ENCODE assay signal across 1 cellular context in genomic region chr3:47961815-47962606, GRCh38.
TF ChIP-seq lines count a peak whose summit lies in the region.

No MANE protein-coding gene starts in this region.

TF ChIP-seq in K562, 482 proteins besides CTCF, POLR2A, EP300 and RAD21 (continued from another document and continues in another):
- no peak for TF ChIP-seq MITF (IDR thresholded peaks at IDR 0.05)
- TF ChIP-seq TEAD1 (CRISPR knock-in tag; IDR thresholded peaks at IDR 0.05): no peak
- TF ChIP-seq ZKSCAN8 (CRISPR knock-in tag; IDR thresholded peaks at IDR 0.05): no peak
- no peak for TF ChIP-seq ZBTB12 (CRISPR knock-in tag; IDR thresholded peaks at IDR 0.05)
- TF ChIP-seq HSF4 (CRISPR knock-in tag; IDR thresholded peaks at IDR 0.05; ENCODE audit: borderline replicate concordance): no peak
- TF ChIP-seq BMI1 (IDR thresholded peaks at IDR 0.05; ENCODE audit: low read length): peak; percentile 68
- no peak for TF ChIP-seq DIDO1 (tag; IDR thresholded peaks at IDR 0.05; ENCODE audit: low read depth)
- no peak for TF ChIP-seq ASH1L (IDR thresholded peaks at IDR 0.05; ENCODE audit: borderline replicate concordance, low read depth, partially characterized antibody)
- TF ChIP-seq, protein P1, sequence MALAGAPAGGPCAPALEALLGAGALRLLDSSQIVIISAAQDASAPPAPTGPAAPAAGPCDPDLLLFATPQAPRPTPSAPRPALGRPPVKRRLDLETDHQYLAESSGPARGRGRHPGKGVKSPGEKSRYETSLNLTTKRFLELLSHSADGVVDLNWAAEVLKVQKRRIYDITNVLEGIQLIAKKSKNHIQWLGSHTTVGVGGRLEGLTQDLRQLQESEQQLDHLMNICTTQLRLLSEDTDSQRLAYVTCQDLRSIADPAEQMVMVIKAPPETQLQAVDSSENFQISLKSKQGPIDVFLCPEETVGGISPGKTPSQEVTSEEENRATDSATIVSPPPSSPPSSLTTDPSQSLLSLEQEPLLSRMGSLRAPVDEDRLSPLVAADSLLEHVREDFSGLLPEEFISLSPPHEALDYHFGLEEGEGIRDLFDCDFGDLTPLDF (CRISPR knock-in tag; IDR thresholded peaks at IDR 0.05): no peak
- no peak for TF ChIP-seq KLF6 (CRISPR knock-in tag; IDR thresholded peaks at IDR 0.05; ENCODE audit: borderline replicate concordance)
- TF ChIP-seq RREB1 (CRISPR knock-in tag; IDR thresholded peaks at IDR 0.05): no peak
- TF ChIP-seq BCL6 (CRISPR knock-in tag; IDR thresholded peaks at IDR 0.05): no peak
- TF ChIP-seq ZNF146 (CRISPR knock-in tag; IDR thresholded peaks at IDR 0.05; ENCODE audit: unreplicated experiment): no peak
- TF ChIP-seq, protein P2, sequence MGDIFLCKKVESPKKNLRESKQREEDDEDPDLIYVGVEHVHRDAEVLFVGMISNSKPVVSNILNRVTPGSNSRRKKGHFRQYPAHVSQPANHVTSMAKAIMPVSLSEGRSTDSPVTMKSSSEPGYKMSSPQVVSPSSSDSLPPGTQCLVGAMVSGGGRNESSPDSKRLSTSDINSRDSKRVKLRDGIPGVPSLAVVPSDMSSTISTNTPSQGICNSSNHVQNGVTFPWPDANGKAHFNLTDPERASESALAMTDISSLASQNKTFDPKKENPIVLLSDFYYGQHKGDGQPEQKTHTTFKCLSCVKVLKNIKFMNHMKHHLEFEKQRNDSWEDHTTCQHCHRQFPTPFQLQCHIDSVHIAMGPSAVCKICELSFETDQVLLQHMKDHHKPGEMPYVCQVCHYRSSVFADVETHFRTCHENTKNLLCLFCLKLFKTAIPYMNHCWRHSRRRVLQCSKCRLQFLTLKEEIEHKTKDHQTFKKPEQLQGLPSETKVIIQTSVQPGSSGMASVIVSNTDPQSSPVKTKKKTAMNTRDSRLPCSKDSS (IDR thresholded peaks at IDR 0.05; ENCODE audit: low read depth, partially characterized antibody): no peak
- no peak for TF ChIP-seq KDM1A (IDR thresholded peaks at IDR 0.05)
- TF ChIP-seq REST (CRISPR knock-in tag; IDR thresholded peaks at IDR 0.05; ENCODE audit: low read depth): no peak
- TF ChIP-seq, protein P3, sequence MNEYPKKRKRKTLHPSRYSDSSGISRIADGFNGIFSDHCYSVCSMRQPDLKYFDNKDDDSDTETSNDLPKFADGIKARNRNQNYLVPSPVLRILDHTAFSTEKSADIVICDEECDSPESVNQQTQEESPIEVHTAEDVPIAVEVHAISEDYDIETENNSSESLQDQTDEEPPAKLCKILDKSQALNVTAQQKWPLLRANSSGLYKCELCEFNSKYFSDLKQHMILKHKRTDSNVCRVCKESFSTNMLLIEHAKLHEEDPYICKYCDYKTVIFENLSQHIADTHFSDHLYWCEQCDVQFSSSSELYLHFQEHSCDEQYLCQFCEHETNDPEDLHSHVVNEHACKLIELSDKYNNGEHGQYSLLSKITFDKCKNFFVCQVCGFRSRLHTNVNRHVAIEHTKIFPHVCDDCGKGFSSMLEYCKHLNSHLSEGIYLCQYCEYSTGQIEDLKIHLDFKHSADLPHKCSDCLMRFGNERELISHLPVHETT (CRISPR knock-in tag; conservative IDR thresholded peaks at IDR 0.05 in 1 of 2, IDR thresholded peaks at IDR 0.05 in 1 of 2): 0 out of 4 replicates have a peak, but pooled peaks of 1 of the 2 experiments have one; percentile 44
- TF ChIP-seq ZFP1 (CRISPR knock-in tag; IDR thresholded peaks at IDR 0.05): no peak
- TF ChIP-seq ZNF197 (CRISPR knock-in tag; IDR thresholded peaks at IDR 0.05; ENCODE audit: low read depth): no peak
- peak; percentile 42; the same call in 1 of the 2 replicates for TF ChIP-seq ZNF766 (CRISPR knock-in tag; conservative IDR thresholded peaks at IDR 0.05)
- no peak for TF ChIP-seq ZBTB17 (CRISPR knock-in tag; IDR thresholded peaks at IDR 0.05)
- no peak for TF ChIP-seq PHF8 (IDR thresholded peaks at IDR 0.05; ENCODE audit: borderline replicate concordance, low read length)
- no peak for TF ChIP-seq ZNF444 (CRISPR knock-in tag; IDR thresholded peaks at IDR 0.05)
- peak; percentile 90 for TF ChIP-seq RFX1 (IDR thresholded peaks at IDR 0.05)
- TF ChIP-seq, protein P4, sequence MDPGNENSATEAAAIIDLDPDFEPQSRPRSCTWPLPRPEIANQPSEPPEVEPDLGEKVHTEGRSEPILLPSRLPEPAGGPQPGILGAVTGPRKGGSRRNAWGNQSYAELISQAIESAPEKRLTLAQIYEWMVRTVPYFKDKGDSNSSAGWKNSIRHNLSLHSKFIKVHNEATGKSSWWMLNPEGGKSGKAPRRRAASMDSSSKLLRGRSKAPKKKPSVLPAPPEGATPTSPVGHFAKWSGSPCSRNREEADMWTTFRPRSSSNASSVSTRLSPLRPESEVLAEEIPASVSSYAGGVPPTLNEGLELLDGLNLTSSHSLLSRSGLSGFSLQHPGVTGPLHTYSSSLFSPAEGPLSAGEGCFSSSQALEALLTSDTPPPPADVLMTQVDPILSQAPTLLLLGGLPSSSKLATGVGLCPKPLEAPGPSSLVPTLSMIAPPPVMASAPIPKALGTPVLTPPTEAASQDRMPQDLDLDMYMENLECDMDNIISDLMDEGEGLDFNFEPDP (CRISPR knock-in tag; IDR thresholded peaks at IDR 0.05): no peak
- TF ChIP-seq CLOCK (CRISPR knock-in tag; IDR thresholded peaks at IDR 0.05; ENCODE audit: borderline replicate concordance): no peak
- TF ChIP-seq ATF7 (IDR thresholded peaks at IDR 0.05): 0 out of 2 replicates have a peak, but pooled peaks have one; percentile 5
